Comparison of ENCODE assay signal across 8 cellular contexts in the genomic region with DNA sequence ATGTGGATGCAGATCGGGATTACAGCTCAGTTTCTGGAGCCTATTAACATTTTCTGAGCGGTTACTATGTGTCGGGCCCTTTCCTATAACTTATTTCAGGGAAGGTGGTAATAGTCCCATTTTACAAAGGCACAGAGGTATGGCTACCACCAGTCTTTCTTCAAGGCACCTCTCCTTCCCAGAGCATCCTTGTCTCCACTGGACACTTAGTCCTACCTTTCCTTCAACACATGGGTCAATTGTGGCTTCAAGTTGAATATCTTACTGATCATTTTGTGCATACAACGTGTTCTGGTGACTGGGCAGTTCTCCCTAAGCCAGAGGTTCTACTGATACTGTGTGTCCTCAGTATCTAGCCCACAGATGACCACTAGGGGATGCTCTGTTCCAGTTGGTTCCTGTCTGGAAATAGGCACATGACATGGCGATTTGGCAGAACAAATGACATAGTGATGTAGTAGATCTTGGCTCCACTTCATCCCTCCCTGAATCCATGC.
A peak's percentile ranks its signal among the peaks of the same experiment; 100 is the strongest.
DNase-seq lines count a peak whose midpoint lies in the region; ATAC-seq and TF ChIP-seq lines count a peak whose summit lies in the region.

No MANE protein-coding gene starts in this region.

- ATAC-seq in HG02981 (IDR thresholded peaks at IDR 0.05; ENCODE audit: unreplicated experiment) (peak; percentile 72), mucosa of descending colon (peak; percentile 91)
- ATAC-seq in activated CD4-positive, alpha-beta T cell treated with anti-CD3 and anti-CD28 coated beads for 36 hours: peak; percentile 87
- ATAC-seq in effector memory CD8-positive, alpha-beta T cell (replicated peaks): peak; percentile 78

- DNase-seq in activated gamma-delta T cell treated with Interleukin-2 at 50 U/mL for 16 hours (peak; percentile 35), activated gamma-delta T cell (lab: John Stamatoyannopoulos, UW) (no peak), NCI-H524 (lab: John Stamatoyannopoulos, UW) (peak; percentile 70 to 82), mucosa of descending colon (peak in 1 of 3 donors; percentile 85), tibial nerve (ENCODE audit: low spot score in 2 of 2) (peak; percentile 20 to 70)
- peak; percentile 75 for DNase-seq in activated CD4-positive, alpha-beta T cell treated with anti-CD3 and anti-CD28 coated beads for 36 hours
- DNase-seq in effector memory CD8-positive, alpha-beta T cell: peak; percentile 24 to 38 (median 29)

- TF ChIP-seq EP300 in tibial nerve (IDR thresholded peaks at IDR 0.05): no peak

- intact Hi-C loops in activated CD4-positive, alpha-beta T cell treated with anti-CD3 and anti-CD28 coated beads for 36 hours (cut with DNase I, micrococcal nuclease): loop anchor here (1.0 to 5.0 kb wide), 15 partner anchors 60 to 490 kb away; a partner anchor contains a TSS
- intact Hi-C loops in mucosa of descending colon (cut with DNase I, micrococcal nuclease): loop anchor here in 1 of 2 donors (10.0 kb wide), 1 partner anchor 167 kb away; no protein-coding TSS in a partner anchor

- H3K9me3 ChIP-seq in mucosa of descending colon (no peaks in the 10 kb centered on the region), tibial nerve (peaks cover 0 to under 1% (median 0%) of the 10 kb centered on the region in 4 donors)

- no peaks in the 10 kb centered on the region for H3K9me3 Mint-ChIP-seq in activated CD4-positive, alpha-beta T cell treated with anti-CD3 and anti-CD28 coated beads for 36 hours (ENCODE audit: low read depth)
- no peaks in the 10 kb centered on the region for H3K9me3 Mint-ChIP-seq in effector memory CD8-positive, alpha-beta T cell

- no peaks in the 10 kb centered on the region for H3K27me3 ChIP-seq in tibial nerve

- no peak for TF ChIP-seq POLR2A in tibial nerve (IDR thresholded peaks at IDR 0.05)

- no peaks in the 10 kb centered on the region for H3K4me1 ChIP-seq in mucosa of descending colon (ENCODE audit: low read depth)
- H3K4me1 ChIP-seq in tibial nerve: peaks cover 0 to 10% (median 0%) of the 10 kb centered on the region in 4 donors

- no peak overlapping the region for H3K4me3 ChIP-seq in mucosa of descending colon
- no peak overlapping the region for H3K4me3 ChIP-seq in tibial nerve

- H3K36me3 ChIP-seq in mucosa of descending colon (ENCODE audit: low read depth) (no peaks in the 10 kb centered on the region), tibial nerve (no peaks in the 10 kb centered on the region)

- TF ChIP-seq CTCF in mucosa of descending colon (IDR thresholded peaks at IDR 0.05) (peak; percentile 42), tibial nerve (IDR thresholded peaks at IDR 0.05) (peak; percentile 44 to 67 (median 55))

- peak overlapping the region; percentile 44 for H3K27ac Mint-ChIP-seq in activated CD4-positive, alpha-beta T cell treated with anti-CD3 and anti-CD28 coated beads for 36 hours
- no peak overlapping the region for H3K27ac Mint-ChIP-seq in effector memory CD8-positive, alpha-beta T cell

- no peaks in the 10 kb centered on the region for H3K36me3 Mint-ChIP-seq in activated CD4-positive, alpha-beta T cell treated with anti-CD3 and anti-CD28 coated beads for 36 hours (ENCODE audit: low read depth)
- H3K36me3 Mint-ChIP-seq in effector memory CD8-positive, alpha-beta T cell (ENCODE audit: insufficient read depth): no peaks in the 10 kb centered on the region

- H3K4me3 Mint-ChIP-seq in activated CD4-positive, alpha-beta T cell treated with anti-CD3 and anti-CD28 coated beads for 36 hours: no peak overlapping the region
- H3K4me3 Mint-ChIP-seq in effector memory CD8-positive, alpha-beta T cell: peak overlapping the region; percentile 24 to 46

- CTCF ChIA-PET in activated CD4-positive, alpha-beta T cell treated with anti-CD3 and anti-CD28 coated beads for 36 hours (lab: Charles Lee): interaction anchor here (0.5 to 4.4 kb wide), 38 partner anchors 9 to 685 kb away, joined by 3 to 44 read pairs (median 4); a partner anchor contains a TSS

- H3K27ac ChIP-seq in tibial nerve: no peak overlapping the region

- POLR2A ChIA-PET in activated CD4-positive, alpha-beta T cell treated with anti-CD3 and anti-CD28 coated beads for 36 hours (lab: Charles Lee): no interaction called here

- H3K4me1 Mint-ChIP-seq in activated CD4-positive, alpha-beta T cell treated with anti-CD3 and anti-CD28 coated beads for 36 hours: peaks cover 8% of the 10 kb centered on the region
- H3K4me1 Mint-ChIP-seq in effector memory CD8-positive, alpha-beta T cell (ENCODE audit: low read depth in 2 of 2): peaks cover 6 to 8% of the 10 kb centered on the region in 2 donors

- no peaks in the 10 kb centered on the region for H3K27me3 Mint-ChIP-seq in activated CD4-positive, alpha-beta T cell treated with anti-CD3 and anti-CD28 coated beads for 36 hours
- H3K27me3 Mint-ChIP-seq in effector memory CD8-positive, alpha-beta T cell: peaks cover 13 to 27% of the 10 kb centered on the region in 2 donors

- 37 to 47% methylated on average over 5 of the region's 5 CpGs for WGBS in tibial nerve, 2 donors
